ENCODE assay signal across 11 cellular contexts in the genomic region with DNA sequence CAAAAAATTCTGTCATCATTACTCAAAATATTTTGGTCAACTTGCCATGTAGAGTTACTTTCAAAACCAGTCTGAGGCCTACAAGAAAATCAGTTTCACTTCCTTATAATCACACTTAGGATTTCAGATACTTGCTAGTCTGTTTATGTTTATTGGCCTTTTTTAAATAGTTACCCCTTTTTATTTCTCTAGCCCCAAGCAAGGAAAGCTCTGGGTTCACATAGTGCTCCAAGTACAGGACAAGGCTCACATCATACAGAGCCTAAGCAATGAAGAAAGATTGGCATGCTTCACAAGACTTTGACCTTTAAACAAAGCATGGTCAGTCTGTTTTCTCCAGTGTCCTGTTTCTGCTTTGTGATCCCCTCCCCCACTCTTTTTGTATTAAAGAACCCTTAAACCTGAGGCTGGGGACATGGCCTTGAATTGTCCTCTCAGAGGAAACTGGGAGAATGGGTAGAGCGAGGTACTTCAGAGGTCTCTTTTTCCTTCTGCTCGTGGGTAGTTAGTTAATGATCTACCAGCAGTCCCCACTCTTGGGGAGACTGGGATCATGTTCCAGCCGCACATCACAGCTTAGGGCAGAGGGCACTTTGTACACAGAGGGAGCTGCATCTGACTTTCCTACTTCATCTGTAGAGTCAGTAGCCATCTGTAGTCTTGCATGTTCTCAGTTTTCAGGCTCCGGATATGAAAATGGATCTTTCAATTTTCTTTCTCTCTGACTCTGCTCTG. TPM values are rescaled to one million over a fixed set of nuclear protein-coding genes. Genes with fewer than 3 reads are reported as not detected.
DNase-seq lines count a peak whose midpoint lies in the region; ATAC-seq and TF ChIP-seq lines count a peak whose summit lies in the region.
"Had no signal": no experiment of that assay in that cellular context is flagged by ENCODE, and none has a peak within 500 bp of the region (broad histone marks: within the 10 kb centered on the region; RNA-seq: fewer than 3 reads in every experiment).

No MANE protein-coding gene starts in this region.

- peak; percentile 60 for ATAC-seq in HG02678 (IDR thresholded peaks at IDR 0.05; ENCODE audit: unreplicated experiment)
- no peak for ATAC-seq in HG03139 (IDR thresholded peaks at IDR 0.05; ENCODE audit: unreplicated experiment)

- H3K36me3 Mint-ChIP-seq in H9 (ENCODE audit: insufficient read depth in 1 of 3, low read depth in 3 of 3): no peaks in the 10 kb centered on the region
- peaks cover 3% of the 10 kb centered on the region for H3K36me3 Mint-ChIP-seq in endothelial cell (ENCODE audit: low read depth, unreplicated experiment)
- H3K36me3 Mint-ChIP-seq: brain had no signal

- no peak overlapping the region for H3K14ac ChIP-seq in H9 (ENCODE audit: insufficient read depth, low read length)

- H2AFZ ChIP-seq in neuron (ENCODE audit: low read depth, low read length) (no peak overlapping the region), H9 (ENCODE audit: low read length) (no peak overlapping the region)

- no peaks in the 10 kb centered on the region for H3K9me3 ChIP-seq in neuron (ENCODE audit: low read length)
- H3K9me3 ChIP-seq in H9 (ENCODE audit: control insufficient read depth, low read depth, low read length): no peaks in the 10 kb centered on the region

- H3K4ac ChIP-seq in H9 (ENCODE audit: low read depth, low read length): no peak overlapping the region

- no peaks in the 10 kb centered on the region for H3K36me3 ChIP-seq in neuron (ENCODE audit: insufficient read depth, low read length)

- H3K4me1 Mint-ChIP-seq in H9 (peaks cover 30 to 34% of the 10 kb centered on the region in 2 experiments), endothelial cell (ENCODE audit: unreplicated experiment) (peaks cover 17% of the 10 kb centered on the region)

- no peak overlapping the region for H3K4me2 ChIP-seq in H9 (ENCODE audit: insufficient read depth, insufficient read length, low read length)

- no peaks in the 10 kb centered on the region for H3K23me2 ChIP-seq in H9 (ENCODE audit: insufficient read length, low read depth, low read length, poor library complexity, severe bottlenecking)

- H2BK5ac ChIP-seq in H9 (ENCODE audit: insufficient read length, low read length): no peak overlapping the region

- H3K79me2 ChIP-seq in H9 (ENCODE audit: insufficient read depth, low read length): no peaks in the 10 kb centered on the region

- no peak overlapping the region for H3T11ph ChIP-seq in H9 (ENCODE audit: low read length)

- no peak overlapping the region for H3K4me3 ChIP-seq in GM12865 (ENCODE audit: low read depth, low read length)
- H3K4me3 ChIP-seq in neuron (ENCODE audit: low read length): peak overlapping the region; percentile 14

- H4K5ac ChIP-seq in H9 (ENCODE audit: insufficient read length, low read depth, low read length): no peak overlapping the region

- H3K4me1 ChIP-seq in neuron (ENCODE audit: insufficient read depth, low read length) (peaks cover 40% of the 10 kb centered on the region), H9 (ENCODE audit: insufficient read depth, low read length) (peaks cover 4% of the 10 kb centered on the region; the same call in 1 of the 2 replicates)

- H4K8ac ChIP-seq in H9 (replicated peaks; ENCODE audit: insufficient read length, low read depth, low read length): no peak overlapping the region

- H3K27me3 ChIP-seq in neuron (ENCODE audit: insufficient read depth, low read length) (no peaks in the 10 kb centered on the region), H9 (ENCODE audit: insufficient read depth, low read length) (no peaks in the 10 kb centered on the region)

- H3K18ac ChIP-seq in H9 (ENCODE audit: insufficient read length, low read depth, low read length): no peak overlapping the region

- no peak overlapping the region for H2BK12ac ChIP-seq in H9 (ENCODE audit: insufficient read length, low read depth, low read length)

- peak; percentile 70 for DNase-seq in GM12865 (ENCODE audit: low read depth)
- peak; percentile 89 for DNase-seq in SW480 (ENCODE audit: low spot score)
- DNase-seq in H9: no peak
- no peak for DNase-seq in epidermal melanocyte (ENCODE audit: insufficient read length, low spot score)
- no peak for DNase-seq in endothelial cell (ENCODE audit: low spot score)
- DNase-seq: T-helper 2 cell had no signal

- H3K79me1 ChIP-seq in H9 (ENCODE audit: insufficient read depth, low read depth, low read length, poor library complexity, severe bottlenecking): no peaks in the 10 kb centered on the region

- TF ChIP-seq CTCF in GM12865 (IDR thresholded peaks at IDR 0.05; ENCODE audit: insufficient read depth, low read depth, low read length, missing control alignments): no peak
- TF ChIP-seq CTCF in H9 (conservative IDR thresholded peaks at IDR 0.05): no peak
- TF ChIP-seq CTCF in endothelial cell (IDR thresholded peaks at IDR 0.05; ENCODE audit: unreplicated experiment): no peak

- no peaks in the 10 kb centered on the region; the same call in 1 of the 2 replicates for H3K27me3 Mint-ChIP-seq in H9 (ENCODE audit: low read depth)
- H3K27me3 Mint-ChIP-seq in endothelial cell (ENCODE audit: unreplicated experiment): no peaks in the 10 kb centered on the region
- H3K27me3 Mint-ChIP-seq: brain had no signal

- H3K56ac ChIP-seq in H9 (ENCODE audit: insufficient read length, low read depth, low read length): no peak overlapping the region

- no peak overlapping the region for H2BK120ac ChIP-seq in H9 (ENCODE audit: low read depth, low read length, poor library complexity, severe bottlenecking)

- H3K27ac Mint-ChIP-seq in H9 (peak overlapping the region in 1 of 3 experiments; percentile 9; a peak in 1 of 7 replicates), endothelial cell (ENCODE audit: unreplicated experiment) (no peak overlapping the region)

- H2BK20ac ChIP-seq in H9 (ENCODE audit: low read depth, low read length, poor library complexity, severe bottlenecking): no peak overlapping the region

- H3K9ac ChIP-seq in H9 (ENCODE audit: extremely low read depth, insufficient read length, low read length): no peak overlapping the region

- H3K4me3 Mint-ChIP-seq in H9 (no peak overlapping the region), endothelial cell (ENCODE audit: unreplicated experiment) (no peak overlapping the region)

- H2AK5ac ChIP-seq in H9 (ENCODE audit: insufficient read length, low read length): no peak overlapping the region

- no peaks in the 10 kb centered on the region for H3K9me3 Mint-ChIP-seq in H9
- no peaks in the 10 kb centered on the region for H3K9me3 Mint-ChIP-seq in endothelial cell (ENCODE audit: unreplicated experiment)
- H3K9me3 Mint-ChIP-seq: brain had no signal

- no peaks in the 10 kb centered on the region for H4K20me1 ChIP-seq in H9 (ENCODE audit: control insufficient read depth, insufficient read depth, insufficient read length)

- no peak overlapping the region for H4K91ac ChIP-seq in H9 (ENCODE audit: insufficient read length, low read depth, low read length)

- WGBS in H9 (ENCODE audit: extremely low coverage, insufficient read length, low lambda C conversion rate): no CpG with 5 or more reads among the region's 4 CpGs

- no peak overlapping the region for H3K27ac ChIP-seq in H9 (ENCODE audit: insufficient read length, low read depth, low read length)

- H2BK15ac ChIP-seq in H9 (ENCODE audit: low read depth, low read length): no peak overlapping the region

- no peak overlapping the region for H3K23ac ChIP-seq in H9 (ENCODE audit: insufficient read length, low read depth, low read length)

RNA-seq across cellular contexts. Expression of a gene that starts 30.6 kb away (rescaled TPM):
- total RNA-seq in H9 (2021) (0.94 and 1.5 TPM in 2 replicates), endothelial cell (ENCODE audit: unreplicated experiment) (9.3 TPM)
- total RNA-seq: HT1080 had no signal

RNA-seq across cellular contexts. Expression of a gene that starts 54.9 kb away (rescaled TPM):
- total RNA-seq in H9 (2021): not detected in 2 replicates
- total RNA-seq in endothelial cell (ENCODE audit: unreplicated experiment): not detected
- total RNA-seq: HT1080 had no signal

Comparison
In these comparisons a context has a peak if more than half of its experiments do, and no peak if none do; other contexts are left out.
1. DNase-seq: peak in GM12865 (single experiment) and SW480 (single experiment); none in H9 (single experiment), epidermal melanocyte (single experiment) and endothelial cell (single experiment).